In the genomic region with DNA sequence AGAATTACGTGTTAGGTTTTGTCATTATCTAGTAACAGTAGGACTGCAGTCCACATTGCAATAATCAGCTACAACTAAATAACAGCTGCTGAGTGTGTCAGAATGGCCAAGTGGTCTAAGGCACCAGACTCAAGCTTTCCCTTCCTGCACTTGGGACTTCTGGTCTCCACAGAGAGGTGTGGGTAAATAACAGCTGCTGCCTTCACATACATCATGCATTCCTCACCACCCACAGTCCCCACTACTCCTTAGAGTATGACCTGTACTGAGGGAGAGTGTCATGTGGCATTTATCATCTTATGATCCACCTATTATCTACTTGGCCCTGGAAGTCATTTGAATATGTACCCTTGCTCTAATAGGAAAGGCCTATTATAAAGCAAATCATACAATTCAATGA, we compare ENCODE assay signal across 1 cellular context.
TF ChIP-seq lines count a peak whose summit lies in the region.

No MANE protein-coding gene starts in this region.

TF ChIP-seq in HEK293, 187 proteins besides CTCF, POLR2A, EP300 and RAD21:
- TF ChIP-seq, protein P1, sequence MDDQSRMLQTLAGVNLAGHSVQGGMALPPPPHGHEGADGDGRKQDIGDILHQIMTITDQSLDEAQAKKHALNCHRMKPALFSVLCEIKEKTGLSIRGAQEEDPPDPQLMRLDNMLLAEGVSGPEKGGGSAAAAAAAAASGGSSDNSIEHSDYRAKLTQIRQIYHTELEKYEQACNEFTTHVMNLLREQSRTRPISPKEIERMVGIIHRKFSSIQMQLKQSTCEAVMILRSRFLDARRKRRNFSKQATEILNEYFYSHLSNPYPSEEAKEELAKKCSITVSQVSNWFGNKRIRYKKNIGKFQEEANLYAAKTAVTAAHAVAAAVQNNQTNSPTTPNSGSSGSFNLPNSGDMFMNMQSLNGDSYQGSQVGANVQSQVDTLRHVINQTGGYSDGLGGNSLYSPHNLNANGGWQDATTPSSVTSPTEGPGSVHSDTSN (CRISPR knock-in tag; IDR thresholded peaks at IDR 0.05), result no peak
- TF ChIP-seq, protein P2, sequence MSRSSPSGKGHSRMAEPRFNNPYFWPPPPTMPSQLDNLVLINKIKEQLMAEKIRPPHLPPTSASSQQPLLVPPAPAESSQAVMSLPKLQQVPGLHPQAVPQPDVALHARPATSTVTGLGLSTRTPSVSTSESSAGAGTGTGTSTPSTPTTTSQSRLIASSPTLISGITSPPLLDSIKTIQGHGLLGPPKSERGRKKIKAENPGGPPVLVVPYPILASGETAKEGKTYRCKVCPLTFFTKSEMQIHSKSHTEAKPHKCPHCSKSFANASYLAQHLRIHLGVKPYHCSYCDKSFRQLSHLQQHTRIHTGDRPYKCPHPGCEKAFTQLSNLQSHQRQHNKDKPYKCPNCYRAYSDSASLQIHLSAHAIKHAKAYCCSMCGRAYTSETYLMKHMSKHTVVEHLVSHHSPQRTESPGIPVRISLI (tag by site-specific recombination; IDR thresholded peaks at IDR 0.05), result no peak
- no peak for TF ChIP-seq ZNF707 (tag by site-specific recombination; IDR thresholded peaks at IDR 0.05)
- TF ChIP-seq EGR2 (tag by site-specific recombination; IDR thresholded peaks at IDR 0.05; ENCODE audit: low read depth), result peak; percentile 37; the same call in 1 of the 2 replicates
- TF ChIP-seq, protein P3, sequence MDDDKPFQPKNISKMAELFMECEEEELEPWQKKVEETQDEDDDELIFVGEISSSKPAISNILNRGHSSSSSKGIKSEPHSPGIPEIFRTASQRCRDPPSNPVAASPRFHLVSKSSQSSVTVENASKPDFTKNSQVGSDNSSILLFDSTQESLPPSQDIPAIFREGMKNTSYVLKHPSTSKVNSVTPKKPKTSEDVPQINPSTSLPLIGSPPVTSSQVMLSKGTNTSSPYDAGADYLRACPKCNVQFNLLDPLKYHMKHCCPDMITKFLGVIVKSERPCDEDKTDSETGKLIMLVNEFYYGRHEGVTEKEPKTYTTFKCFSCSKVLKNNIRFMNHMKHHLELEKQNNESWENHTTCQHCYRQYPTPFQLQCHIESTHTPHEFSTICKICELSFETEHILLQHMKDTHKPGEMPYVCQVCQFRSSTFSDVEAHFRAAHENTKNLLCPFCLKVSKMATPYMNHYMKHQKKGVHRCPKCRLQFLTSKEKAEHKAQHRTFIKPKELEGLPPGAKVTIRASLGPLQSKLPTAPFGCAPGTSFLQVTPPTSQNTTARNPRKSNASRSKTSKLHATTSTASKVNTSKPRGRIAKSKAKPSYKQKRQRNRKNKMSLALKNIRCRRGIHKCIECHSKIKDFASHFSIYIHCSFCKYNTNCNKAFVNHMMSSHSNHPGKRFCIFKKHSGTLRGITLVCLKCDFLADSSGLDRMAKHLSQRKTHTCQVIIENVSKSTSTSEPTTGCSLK (tag by site-specific recombination; IDR thresholded peaks at IDR 0.05), result no peak
- TF ChIP-seq YY2 (tag by site-specific recombination; IDR thresholded peaks at IDR 0.05), result no peak
- TF ChIP-seq, protein P4, sequence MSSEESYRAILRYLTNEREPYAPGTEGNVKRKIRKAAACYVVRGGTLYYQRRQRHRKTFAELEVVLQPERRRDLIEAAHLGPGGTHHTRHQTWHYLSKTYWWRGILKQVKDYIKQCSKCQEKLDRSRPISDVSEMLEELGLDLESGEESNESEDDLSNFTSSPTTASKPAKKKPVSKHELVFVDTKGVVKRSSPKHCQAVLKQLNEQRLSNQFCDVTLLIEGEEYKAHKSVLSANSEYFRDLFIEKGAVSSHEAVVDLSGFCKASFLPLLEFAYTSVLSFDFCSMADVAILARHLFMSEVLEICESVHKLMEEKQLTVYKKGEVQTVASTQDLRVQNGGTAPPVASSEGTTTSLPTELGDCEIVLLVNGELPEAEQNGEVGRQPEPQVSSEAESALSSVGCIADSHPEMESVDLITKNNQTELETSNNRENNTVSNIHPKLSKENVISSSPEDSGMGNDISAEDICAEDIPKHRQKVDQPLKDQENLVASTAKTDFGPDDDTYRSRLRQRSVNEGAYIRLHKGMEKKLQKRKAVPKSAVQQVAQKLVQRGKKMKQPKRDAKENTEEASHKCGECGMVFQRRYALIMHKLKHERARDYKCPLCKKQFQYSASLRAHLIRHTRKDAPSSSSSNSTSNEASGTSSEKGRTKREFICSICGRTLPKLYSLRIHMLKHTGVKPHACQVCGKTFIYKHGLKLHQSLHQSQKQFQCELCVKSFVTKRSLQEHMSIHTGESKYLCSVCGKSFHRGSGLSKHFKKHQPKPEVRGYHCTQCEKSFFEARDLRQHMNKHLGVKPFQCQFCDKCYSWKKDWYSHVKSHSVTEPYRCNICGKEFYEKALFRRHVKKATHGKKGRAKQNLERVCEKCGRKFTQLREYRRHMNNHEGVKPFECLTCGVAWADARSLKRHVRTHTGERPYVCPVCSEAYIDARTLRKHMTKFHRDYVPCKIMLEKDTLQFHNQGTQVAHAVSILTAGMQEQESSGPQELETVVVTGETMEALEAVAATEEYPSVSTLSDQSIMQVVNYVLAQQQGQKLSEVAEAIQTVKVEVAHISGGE (tag by site-specific recombination; conservative IDR thresholded peaks at IDR 0.05; ENCODE audit: low read depth), result no peak
- TF ChIP-seq ZFHX2 (tag by site-specific recombination; conservative IDR thresholded peaks at IDR 0.05), result peak; percentile 18; the same call in 1 of the 2 replicates
